ENCODE assay signal across 12 cellular contexts in genomic region chr1:33343539-33343938, GRCh38. TPM values are rescaled to one million over a fixed set of nuclear protein-coding genes. Genes with fewer than 3 reads are reported as not detected.
DNase-seq lines count a peak whose midpoint lies in the region; ATAC-seq and TF ChIP-seq lines count a peak whose summit lies in the region.
"Had no signal": no experiment of that assay in that cellular context is flagged by ENCODE, and none has a peak within 500 bp of the region (broad histone marks: within the 10 kb centered on the region; RNA-seq: fewer than 3 reads in every experiment).

No MANE protein-coding gene starts in this region.

- H3K9me2 ChIP-seq in PC-9 (ENCODE audit: insufficient read depth): no peaks in the 10 kb centered on the region

- H2AFZ ChIP-seq in PC-9: no peak overlapping the region

- H3K4me2 ChIP-seq in PC-9: peak overlapping the region; percentile 24

- 31 to 34% methylated on average over 5 of the region's 5 CpGs for WGBS in lung, 2 donors

- H4K20me1 ChIP-seq in PC-9 (ENCODE audit: insufficient read depth): peaks cover 55% of the 10 kb centered on the region

- peaks cover 97% of the 10 kb centered on the region for H3K79me2 ChIP-seq in PC-9 (ENCODE audit: low read depth)

- H3K4me3 ChIP-seq in PC-9: no peak overlapping the region
- H3K4me3 ChIP-seq in choroid plexus epithelial cell (ENCODE audit: low read depth, low read length): no peak overlapping the region
- no peak overlapping the region for H3K4me3 ChIP-seq in lung

- peaks cover 58% of the 10 kb centered on the region for H3K4me1 Mint-ChIP-seq in activated naive CD8-positive, alpha-beta T cell treated with anti-CD3 and anti-CD28 coated beads for 36 hours

- TF ChIP-seq CTCF in PC-9 (conservative IDR thresholded peaks at IDR 0.05): no peak
- TF ChIP-seq CTCF in choroid plexus epithelial cell (conservative IDR thresholded peaks at IDR 0.05; ENCODE audit: low read depth, low read length): no peak
- TF ChIP-seq CTCF in lung (IDR thresholded peaks at IDR 0.05; ENCODE audit: control extremely low read depth, extremely low read depth): no peak

- H3K36me3 Mint-ChIP-seq in activated naive CD8-positive, alpha-beta T cell treated with anti-CD3 and anti-CD28 coated beads for 36 hours: peaks cover 19% of the 10 kb centered on the region

- CTCF ChIA-PET in PC-9 (lab: Charles Lee): no interaction called here

- no peak for ATAC-seq in lung (ENCODE audit: insufficient read depth, low FRiP score)
- ATAC-seq in HG02981 (IDR thresholded peaks at IDR 0.05; ENCODE audit: unreplicated experiment): no peak
- ATAC-seq in HG03139 (IDR thresholded peaks at IDR 0.05; ENCODE audit: unreplicated experiment): no peak

- intact Hi-C loops in PC-9 (cut with micrococcal nuclease; ENCODE audit: unreplicated experiment): no loop called here

- no TSS peak for BruUV-seq in PC-9 (replicated peaks; lab: Mats Ljungman, UMichigan)

- DNase-seq in PC-9 (no peak), choroid plexus epithelial cell (ENCODE audit: low read depth) (peak; percentile 74), lung (ENCODE audit: low spot score) (no peak), NCI-H510A (lab: John Stamatoyannopoulos, UW) (no peak)
- no peak for DNase-seq in activated naive CD8-positive, alpha-beta T cell treated with anti-CD3 and anti-CD28 coated beads for 36 hours
- DNase-seq: activated CD4-positive, alpha-beta T cell treated with anti-CD3 and anti-CD28 coated beads, Interleukin-2, amount 10 ng/mL, durations not matched to agents 24 days and 14 days; activated effector memory CD4-positive, alpha-beta T cell treated with anti-CD3 and anti-CD28 coated beads, Interleukin-2, amount 50 U/mL, for 16 hours; NCI-H510A treated with DMSO at 0.1 percent for 48 hours had no signal

- H3K9me3 ChIP-seq in PC-9 (ENCODE audit: insufficient read depth, low read depth): no peaks in the 10 kb centered on the region
- H3K9me3 ChIP-seq in lung (ENCODE audit: control insufficient read depth in 2 of 2, insufficient read depth in 1 of 2, low read length in 1 of 2): no peaks in the 10 kb centered on the region

- H3K27me3 Mint-ChIP-seq in activated naive CD8-positive, alpha-beta T cell treated with anti-CD3 and anti-CD28 coated beads for 36 hours: no peaks in the 10 kb centered on the region
- H3K27me3 Mint-ChIP-seq: activated CD4-positive, alpha-beta T cell treated with anti-CD3 and anti-CD28 coated beads, Interleukin-2, amount 10 ng/mL, durations not matched to agents 24 days and 14 days had no signal

- peaks cover 52% of the 10 kb centered on the region for H3K36me3 ChIP-seq in PC-9 (ENCODE audit: low read depth)
- H3K36me3 ChIP-seq in lung (ENCODE audit: control insufficient read depth in 2 of 2, insufficient read depth in 2 of 2, low read length in 2 of 2): peaks cover 0 to 7% of the 10 kb centered on the region in 2 donors

- H3K4me1 ChIP-seq in PC-9 (replicated peaks; ENCODE audit: insufficient read depth) (peaks cover 76% of the 10 kb centered on the region), lung (ENCODE audit: control insufficient read depth in 2 of 2, insufficient read depth in 2 of 2, low read length in 2 of 2) (peaks cover 32 to 57% of the 10 kb centered on the region in 2 donors)

- POLR2A ChIA-PET in PC-9 (lab: Charles Lee; ENCODE audit: unreplicated experiment): no interaction called here

- H3K27ac ChIP-seq in PC-9 (peak overlapping the region; percentile 9; the same call in 1 of the 2 replicates), lung (ENCODE audit: low read depth in 1 of 2, low read length in 1 of 2) (peak overlapping the region; percentile 59 to 82), temporal lobe (ENCODE audit: low read depth, low read length) (peak overlapping the region; percentile 17)

- H3K27ac Mint-ChIP-seq in activated naive CD8-positive, alpha-beta T cell treated with anti-CD3 and anti-CD28 coated beads for 36 hours: no peak overlapping the region
- H3K27ac Mint-ChIP-seq: activated CD4-positive, alpha-beta T cell treated with anti-CD3 and anti-CD28 coated beads, Interleukin-2, amount 10 ng/mL, durations not matched to agents 24 days and 14 days had no signal

- no peak overlapping the region for H3K4me3 Mint-ChIP-seq in activated naive CD8-positive, alpha-beta T cell treated with anti-CD3 and anti-CD28 coated beads for 36 hours
- H3K4me3 Mint-ChIP-seq: activated CD4-positive, alpha-beta T cell treated with anti-CD3 and anti-CD28 coated beads, Interleukin-2, amount 10 ng/mL, durations not matched to agents 24 days and 14 days had no signal

- H3K27me3 ChIP-seq in PC-9 (ENCODE audit: insufficient read depth, low read depth): no peaks in the 10 kb centered on the region
- no peaks in the 10 kb centered on the region for H3K27me3 ChIP-seq in lung (ENCODE audit: control insufficient read depth, insufficient read depth)

- peaks cover 56% of the 10 kb centered on the region for H3F3A ChIP-seq in PC-9 (ENCODE audit: insufficient read depth, low read depth)

- H3K9me3 Mint-ChIP-seq in activated naive CD8-positive, alpha-beta T cell treated with anti-CD3 and anti-CD28 coated beads for 36 hours: no peaks in the 10 kb centered on the region
- H3K9me3 Mint-ChIP-seq: activated CD4-positive, alpha-beta T cell treated with anti-CD3 and anti-CD28 coated beads, Interleukin-2, amount 10 ng/mL, durations not matched to agents 24 days and 14 days had no signal

RNA-seq across cellular contexts. Expression of gene A3GALT2, which starts 22.6 kb away (rescaled TPM):
- total RNA-seq in PC-9 (2021) (not detected in 2 replicates), lung (under 1 TPM in 1 of 2 donors, not detected in 1; 0.28 TPM), temporal lobe (not detected)
- polyA plus RNA-seq in lung: under 1 TPM in 1 of 2 donors, not detected in 1; 0.07 TPM
- total RNA-seq in activated naive CD8-positive, alpha-beta T cell treated with anti-CD3 and anti-CD28 coated beads for 36 hours: not detected
- total RNA-seq: activated CD4-positive, alpha-beta T cell treated with anti-CD3 and anti-CD28 coated beads, Interleukin-2, amount 10 ng/mL, durations not matched to agents 24 days and 14 days; dermis microvascular lymphatic vessel endothelial cell had no signal

Comparison
In these comparisons a context has a peak if more than half of its experiments do, and no peak if none do; other contexts are left out.
1. H3K27ac ChIP-seq: peak in every context shown above with its lines; median percentile 70 in lung; 17 in temporal lobe; 9 in PC-9.